Comparison of ENCODE assay signal across 8 cellular contexts in genomic region chr3:122795674-122795969, GRCh38. TPM values are rescaled to one million over a fixed set of nuclear protein-coding genes. Genes with fewer than 3 reads are reported as not detected.
A peak's percentile ranks its signal among the peaks of the same experiment; 100 is the strongest.
DNase-seq lines count a peak whose midpoint lies in the region; ATAC-seq, FAIRE-seq and TF ChIP-seq lines count a peak whose summit lies in the region.

No MANE protein-coding gene starts in this region.

- peak overlapping the region; percentile 98 for H2AFZ ChIP-seq in osteoblast (ENCODE audit: low read length)

- peaks cover 48% of the 10 kb centered on the region for H3K4me1 ChIP-seq in CD4-positive, alpha-beta memory T cell (ENCODE audit: insufficient read depth, low read length)
- H3K4me1 ChIP-seq in Panc1 (ENCODE audit: control insufficient read depth, insufficient read depth, low read length), result peaks cover 13% of the 10 kb centered on the region
- H3K4me1 ChIP-seq in osteoblast (ENCODE audit: insufficient read depth, low read length), result peaks cover 17% of the 10 kb centered on the region

- peaks cover 5% of the 10 kb centered on the region for H4K20me1 ChIP-seq in osteoblast (ENCODE audit: insufficient read depth, low read length)

- in situ Hi-C loops in Panc1 (cut with HindIII; ENCODE audit: low pct_unique_long_range_greater_than_20kb, low sequenced_read_pairs), result no loop called here

- H3K27ac ChIP-seq in CD4-positive, alpha-beta memory T cell (ENCODE audit: low read depth, low read length), result peak overlapping the region; percentile 74
- H3K27ac ChIP-seq in Panc1 (ENCODE audit: low read length), result peak overlapping the region; percentile 91
- peak overlapping the region; percentile 93 for H3K27ac ChIP-seq in epithelial cell of prostate
- peak overlapping the region; percentile 96 for H3K27ac ChIP-seq in osteoblast (ENCODE audit: low read depth, low read length)

- ATAC-seq in Panc1 (no peak), GM18870 (IDR thresholded peaks at IDR 0.05; ENCODE audit: unreplicated experiment) (no peak)

- peaks cover 40% of the 10 kb centered on the region for H3K79me2 ChIP-seq in osteoblast (ENCODE audit: insufficient read depth, low read length)

- peaks cover 22 to 29% (median 24%) of the 10 kb centered on the region in 4 donors for H3K4me1 Mint-ChIP-seq in CD4-positive, alpha-beta memory T cell

- intact Hi-C loops in CD4-positive, alpha-beta memory T cell (cut with micrococcal nuclease), result loop anchor here (1.0 to 10.0 kb wide), 3 partner anchors 411 to 1251 kb away; partner anchors contain the start of genes EAF2, FAM162A, IQCB1 and POLQ
- intact Hi-C loops in Panc1 (cut with micrococcal nuclease; ENCODE audit: unreplicated experiment), result no loop called here

- peak overlapping the region; percentile 8 to 78 for H3K4me3 ChIP-seq in CD4-positive, alpha-beta memory T cell (ENCODE audit: low read length in 2 of 2)
- H3K4me3 ChIP-seq in Panc1 (ENCODE audit: low read depth in 2 of 2, low read length in 2 of 2), result peak overlapping the region; percentile 76 to 95
- H3K4me3 ChIP-seq in osteoblast (ENCODE audit: insufficient read depth, low read length), result peak overlapping the region; percentile 90

- no peaks in the 10 kb centered on the region for H3K9me3 Mint-ChIP-seq in CD4-positive, alpha-beta memory T cell

- H3K27me3 Mint-ChIP-seq in CD4-positive, alpha-beta memory T cell, result no peaks in the 10 kb centered on the region

- H3K27me3 ChIP-seq in CD4-positive, alpha-beta memory T cell (ENCODE audit: insufficient read depth, low read length), result no peaks in the 10 kb centered on the region
- H3K27me3 ChIP-seq in Panc1 (ENCODE audit: control insufficient read depth, insufficient read depth, low read length) (no peaks in the 10 kb centered on the region), osteoblast (ENCODE audit: insufficient read depth, low read length) (no peaks in the 10 kb centered on the region)

- TF ChIP-seq POLR2A in GM12892 (IDR thresholded peaks at IDR 0.05; ENCODE audit: low read depth, low read length) (no peak), erythroblast (IDR thresholded peaks at IDR 0.05; ENCODE audit: low read length) (no peak)

- CTCF ChIA-PET in CD4-positive, alpha-beta memory T cell (lab: Charles Lee; ENCODE audit: partially characterized antibody), result interaction anchor here (1.6 kb wide), 1 partner anchor 10 kb away, joined by 3 read pairs; no protein-coding TSS in a partner anchor
- CTCF ChIA-PET in Panc1 (lab: Charles Lee), result no interaction called here

- H3K27ac Mint-ChIP-seq in CD4-positive, alpha-beta memory T cell, result peak overlapping the region; percentile 8 to 67 (median 48)

- peak overlapping the region; percentile 96 for H3K4me2 ChIP-seq in osteoblast (ENCODE audit: insufficient read depth, low read length)

- no peak for TF ChIP-seq CTCF in Panc1 (IDR thresholded peaks at IDR 0.05)
- no peak for TF ChIP-seq CTCF in osteoblast (IDR thresholded peaks at IDR 0.05; ENCODE audit: extremely low read depth, low read depth, low read length)

- DNase-seq in CD4-positive, alpha-beta memory T cell, result peak in 1 of 5 donors; percentile 5
- DNase-seq in Panc1 (ENCODE audit: low read depth, low spot score), result no peak
- no peak for DNase-seq in epithelial cell of prostate (ENCODE audit: low read depth, low spot score)
- no peak for DNase-seq in osteoblast (ENCODE audit: insufficient read length, low spot score, missing footprints)
- no peak for DNase-seq in GM12892 (ENCODE audit: insufficient read length)
- DNase-seq in SHP77 treated with DMSO at 0.1 percent for 48 hours (lab: John Stamatoyannopoulos, UW), result no peak
- no peak for DNase-seq in erythroblast (lab: John Stamatoyannopoulos, UW)

- POLR2A ChIA-PET in CD4-positive, alpha-beta memory T cell (lab: Charles Lee; ENCODE audit: partially characterized antibody), result no interaction called here
- POLR2A ChIA-PET in Panc1 (lab: Charles Lee), result interaction anchor here (0.6 kb wide), 1 partner anchor 249 kb away, joined by 3 read pairs; no protein-coding TSS in a partner anchor

- H3K36me3 Mint-ChIP-seq in CD4-positive, alpha-beta memory T cell, result peaks cover 0 to 6% of the 10 kb centered on the region in 2 donors

- peak overlapping the region; percentile 72 to 83 (median 81) for H3K4me3 Mint-ChIP-seq in CD4-positive, alpha-beta memory T cell

- no TSS peak for BruUV-seq in Panc1 (replicated peaks; lab: Mats Ljungman, UMichigan)

- H3K36me3 ChIP-seq in CD4-positive, alpha-beta memory T cell (ENCODE audit: insufficient read depth, low read length), result no peaks in the 10 kb centered on the region
- H3K36me3 ChIP-seq in Panc1 (ENCODE audit: control insufficient read depth, insufficient read depth, low read length), result no peaks in the 10 kb centered on the region
- H3K36me3 ChIP-seq in osteoblast (ENCODE audit: insufficient read depth, low read length), result no peaks in the 10 kb centered on the region

- no peak for FAIRE-seq in GM12892 (lab: Jason Lieb, UNC)

- H3K9me3 ChIP-seq in CD4-positive, alpha-beta memory T cell (ENCODE audit: control insufficient read depth in 1 of 2, low read length in 2 of 2), result no peaks in the 10 kb centered on the region
- no peaks in the 10 kb centered on the region for H3K9me3 ChIP-seq in Panc1 (ENCODE audit: control insufficient read depth, insufficient read depth, low read depth, low read length)
- H3K9me3 ChIP-seq in osteoblast (ENCODE audit: low read depth, low read length), result no peaks in the 10 kb centered on the region

RNA-seq across cellular contexts. Expression of gene SLC49A4, which starts 0.8 kb away (rescaled TPM):
- 1 to 10 TPM; 7.1 to 7.6 TPM for total RNA-seq in CD4-positive, alpha-beta memory T cell
- polyA plus RNA-seq in CD4-positive, alpha-beta memory T cell, result 1 to 10 TPM; 1.9 to 2.3 TPM
- total RNA-seq in Panc1 (2021; ENCODE audit: unreplicated experiment), result 15.9 TPM
- polyA plus RNA-seq in Panc1 (2012; ENCODE audit: insufficient read length), result 11.3 TPM
- total RNA-seq in osteoblast, result 41.8 and 43.4 TPM in 2 replicates
- 0.83 TPM for polyA plus RNA-seq in GM12892 (2012; ENCODE audit: missing spikeins)

RNA-seq across cellular contexts. Expression of gene HSPBAP1, which starts 2.0 kb away (rescaled TPM):
- 10 to 100 TPM; 22.9 to 23.2 TPM for total RNA-seq in CD4-positive, alpha-beta memory T cell
- 10 to 100 TPM in 1 of 2 donors, 1 to 10 TPM in 1; 6.7 to 11.9 TPM for polyA plus RNA-seq in CD4-positive, alpha-beta memory T cell
- total RNA-seq in Panc1 (2021; ENCODE audit: unreplicated experiment) (10.8 TPM), osteoblast (13.8 and 16.2 TPM in 2 replicates)
- polyA plus RNA-seq in Panc1 (2012; ENCODE audit: insufficient read length), result 6.5 TPM
- 9.4 TPM for polyA plus RNA-seq in GM12892 (2012; ENCODE audit: missing spikeins)
